Comparison of ENCODE assay signal across 8 cellular contexts in genomic region chr7:140304071-140304799, GRCh38.
DNase-seq lines count a peak whose midpoint lies in the region; ATAC-seq and TF ChIP-seq lines count a peak whose summit lies in the region.

No MANE protein-coding gene starts in this region.

- H3K27me3 ChIP-seq in GM23338 (ENCODE audit: insufficient read depth): no peaks in the 10 kb centered on the region

- no peak overlapping the region for H3K27ac ChIP-seq in GM23338 (ENCODE audit: low read depth)

- H3K79me2 ChIP-seq in GM23338 (replicated peaks; ENCODE audit: insufficient read depth): no peaks in the 10 kb centered on the region

- no peak overlapping the region for H2AFZ ChIP-seq in GM23338

- DNase-seq in DMS53 treated with DMSO at 0.1 percent for 48 hours (lab: John Stamatoyannopoulos, UW; ENCODE audit: unreplicated experiment): peak; percentile 50
- DNase-seq in GM23338 (ENCODE audit: low spot score): peak; percentile 57
- DNase-seq in SW480 (ENCODE audit: low spot score): peak; percentile 68
- peak; percentile 70 for DNase-seq in choroid plexus epithelial cell (ENCODE audit: low read depth)
- peak; percentile 56 for DNase-seq in myocyte (ENCODE audit: low read depth)
- DNase-seq in G401 (ENCODE audit: low spot score): no peak
- no peak for DNase-seq in GOT3 (lab: John Stamatoyannopoulos, UW)
- DNase-seq in NCI-H2029 treated with DMSO at 0.1 percent for 48 hours (lab: John Stamatoyannopoulos, UW): no peak

- H3K27ac Mint-ChIP-seq in GM23338: no peak overlapping the region

- H3K27me3 Mint-ChIP-seq in GM23338 (ENCODE audit: insufficient read depth, low read depth, poor library complexity): no peaks in the 10 kb centered on the region

- no peaks in the 10 kb centered on the region for H3K36me3 ChIP-seq in GM23338 (ENCODE audit: insufficient read depth)

- no peak overlapping the region for H3K4me3 ChIP-seq in GM23338
- H3K4me3 ChIP-seq in choroid plexus epithelial cell (ENCODE audit: low read depth, low read length): no peak overlapping the region

- in situ Hi-C loops in G401 (cut with HindIII; ENCODE audit: low sequenced_read_pairs): no loop called here

- no peaks in the 10 kb centered on the region for H3K36me3 Mint-ChIP-seq in GM23338 (ENCODE audit: low read depth)

- peak; percentile 43 to 69; a peak in 3 of 4 replicates for TF ChIP-seq CTCF in GM23338 (conservative IDR thresholded peaks at IDR 0.05; ENCODE audit: low read depth in 2 of 2)
- TF ChIP-seq CTCF in choroid plexus epithelial cell (conservative IDR thresholded peaks at IDR 0.05; ENCODE audit: low read depth, low read length): peak; percentile 60

- no peaks in the 10 kb centered on the region; the same call in 2 of the 3 replicates for H3K9me3 Mint-ChIP-seq in GM23338

- peaks cover 2% of the 10 kb centered on the region; the same call in 2 of the 3 replicates for H3K4me1 Mint-ChIP-seq in GM23338

- H3K4me1 ChIP-seq in GM23338 (ENCODE audit: insufficient read depth): no peaks in the 10 kb centered on the region

- H4K20me1 ChIP-seq in GM23338 (replicated peaks; ENCODE audit: insufficient read depth): no peaks in the 10 kb centered on the region

- no peak overlapping the region for H3K4me2 ChIP-seq in GM23338

- no peaks in the 10 kb centered on the region for H3F3A ChIP-seq in GM23338 (replicated peaks; ENCODE audit: low read depth)

- ATAC-seq in GM23338: peak; percentile 81

- no peaks in the 10 kb centered on the region for H3K9me2 ChIP-seq in GM23338 (ENCODE audit: insufficient read depth)

- H3K4me3 Mint-ChIP-seq in GM23338: no peak overlapping the region

TF ChIP-seq in GM23338, 12 proteins besides CTCF, POLR2A, EP300 and RAD21:
- no peak for TF ChIP-seq POLR2AphosphoS5 (IDR thresholded peaks at IDR 0.05; ENCODE audit: low read depth)
- TF ChIP-seq NANOG (IDR thresholded peaks at IDR 0.05; ENCODE audit: borderline replicate concordance): no peak
- TF ChIP-seq ETS1 (IDR thresholded peaks at IDR 0.05): no peak
- no peak for TF ChIP-seq ZNF114 (CRISPR knock-in tag; IDR thresholded peaks at IDR 0.05)
- TF ChIP-seq ZNF462 (CRISPR knock-in tag; IDR thresholded peaks at IDR 0.05): no peak
- TF ChIP-seq EZH2phosphoT487 (IDR thresholded peaks at IDR 0.05; ENCODE audit: unreplicated experiment): no peak
- no peak for TF ChIP-seq ZNF331 (CRISPR knock-in tag; IDR thresholded peaks at IDR 0.05; ENCODE audit: low read depth)
- no peak for TF ChIP-seq REST (IDR thresholded peaks at IDR 0.05; ENCODE audit: unreplicated experiment)
- no peak for TF ChIP-seq EZH2 (IDR thresholded peaks at IDR 0.05; ENCODE audit: low read depth, unreplicated experiment)
- no peak for TF ChIP-seq CREB1 (CRISPR knock-in tag; IDR thresholded peaks at IDR 0.05; ENCODE audit: low read depth)
- no peak for TF ChIP-seq JUNB (IDR thresholded peaks at IDR 0.05; ENCODE audit: unreplicated experiment)
- no peak for TF ChIP-seq STAT1 (IDR thresholded peaks at IDR 0.05; ENCODE audit: unreplicated experiment)

Comparison
In these comparisons a context has a peak if more than half of its experiments do, and no peak if none do; other contexts are left out.
1. DNase-seq: peak in DMS53 treated with DMSO at 0.1 percent for 48 hours (single experiment), GM23338 (single experiment), SW480 (single experiment), choroid plexus epithelial cell (single experiment) and myocyte (single experiment); none in G401 (single experiment), GOT3 (single experiment) and NCI-H2029 treated with DMSO at 0.1 percent for 48 hours (single experiment).